15 cellular contexts compared by ENCODE assay signal in the genomic region with DNA sequence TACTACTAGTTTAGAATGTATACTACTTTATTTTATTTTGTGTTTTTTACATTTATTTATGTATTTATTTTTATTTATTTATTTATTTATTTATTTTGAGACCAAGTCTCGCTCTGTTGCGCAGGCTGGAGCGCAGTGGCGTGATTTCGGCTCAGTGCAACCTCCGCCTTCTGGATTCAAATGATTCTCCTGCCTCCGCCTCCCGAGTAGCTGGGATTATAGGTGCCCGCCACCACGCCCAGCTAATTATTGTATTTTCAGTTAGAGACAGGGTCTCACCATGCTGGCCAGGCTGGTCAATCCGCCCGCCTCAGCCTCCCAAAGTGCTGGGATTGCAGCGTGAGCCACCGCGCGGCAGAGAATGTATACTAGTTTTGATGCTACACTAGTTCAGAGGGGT.
"Had no signal": no experiment of that assay in that cellular context is flagged by ENCODE, and none has a peak within 500 bp of the region (broad histone marks: within the 10 kb centered on the region; RNA-seq: fewer than 3 reads in every experiment).

No MANE protein-coding gene starts in this region.

- ATAC-seq: naive thymus-derived CD8-positive, alpha-beta T cell; stimulated activated memory B cell treated with anti-CD40 and anti-IgM and Interleukin-4, amounts not matched to agents 10 μg/mL and 1 μg/mL and 100 μg/mL, for 72 hours had no signal

- H3K27ac ChIP-seq: ovary, upper lobe of right lung had no signal

- H3K4me3 Mint-ChIP-seq: stimulated activated memory B cell treated with anti-CD40 and anti-IgM and Interleukin-4, amounts not matched to agents 10 μg/mL and 1 μg/mL and 100 μg/mL, for 72 hours; stimulated activated naive CD8-positive, alpha-beta T cell treated with anti-CD3 and anti-CD28 coated beads, Interleukin-15, Interleukin-2, amounts not matched to agents 100 ng/mL and 50 ng/mL, for 24 hours had no signal

- DNase-seq: cerebellar nuclear complex; kidney glomerular epithelial cell; mammary epithelial cell; naive thymus-derived CD8-positive, alpha-beta T cell; stimulated activated CD4-positive, alpha-beta T cell treated with anti-CD3 and anti-CD28 coated beads, Interleukin-15, amount 100 ng/mL, for 24 hours; stimulated activated CD4-positive, alpha-beta T cell treated with anti-CD3 and anti-CD28 coated beads, Interleukin-1b, Interleukin-23, amount 100 ng/mL, for 48 hours; stimulated activated CD4-positive, alpha-beta T cell treated with anti-CD3 and anti-CD28 coated beads, Interleukin-4, amount 100 ng/mL, for 24 hours; upper lobe of right lung had no signal

- H3K36me3 ChIP-seq: colonic mucosa, heart left ventricle, ovary, tibial artery, upper lobe of right lung, vagina had no signal

- H3K27me3 ChIP-seq: colonic mucosa, ovary, tibial artery, upper lobe of right lung, vagina had no signal

- H3K27ac Mint-ChIP-seq: stimulated activated memory B cell treated with anti-CD40 and anti-IgM and Interleukin-4, amounts not matched to agents 10 μg/mL and 1 μg/mL and 100 μg/mL, for 72 hours; stimulated activated naive CD8-positive, alpha-beta T cell treated with anti-CD3 and anti-CD28 coated beads, Interleukin-15, Interleukin-2, amounts not matched to agents 100 ng/mL and 50 ng/mL, for 24 hours had no signal

- H3K9me3 ChIP-seq: colonic mucosa, heart left ventricle, ovary, tibial artery, upper lobe of right lung, vagina had no signal

- H3K36me3 Mint-ChIP-seq: naive thymus-derived CD8-positive, alpha-beta T cell; stimulated activated memory B cell treated with anti-CD40 and anti-IgM and Interleukin-4, amounts not matched to agents 10 μg/mL and 1 μg/mL and 100 μg/mL, for 72 hours had no signal

- H3K9me3 Mint-ChIP-seq: naive thymus-derived CD8-positive, alpha-beta T cell; stimulated activated naive CD8-positive, alpha-beta T cell treated with anti-CD3 and anti-CD28 coated beads, Interleukin-15, Interleukin-2, amounts not matched to agents 100 ng/mL and 50 ng/mL, for 24 hours had no signal
